ENCODE assay signal across 22 cellular contexts in the genomic region with DNA sequence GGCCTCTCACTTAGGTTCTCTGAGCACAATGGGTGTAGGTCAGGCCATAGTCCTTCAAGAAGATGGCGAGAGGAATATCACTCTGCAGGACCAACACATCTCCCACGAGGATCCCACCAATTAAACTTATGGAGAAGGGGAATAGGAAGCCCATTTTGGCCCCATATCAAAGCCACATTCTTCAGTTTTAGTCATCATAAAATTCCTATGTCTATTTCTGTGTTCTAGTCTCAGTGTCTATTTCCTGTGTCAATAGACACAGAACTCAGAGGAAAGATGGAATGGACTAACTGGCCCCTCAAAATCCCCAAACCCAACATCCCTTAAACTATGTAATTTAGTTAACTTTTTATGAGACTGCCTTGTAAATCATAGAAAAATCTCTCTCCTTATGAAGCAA.
DNase-seq lines count a peak whose midpoint lies in the region; ATAC-seq and TF ChIP-seq lines count a peak whose summit lies in the region.
"Had no signal": no experiment of that assay in that cellular context is flagged by ENCODE, and none has a peak within 500 bp of the region (broad histone marks: within the 10 kb centered on the region; RNA-seq: fewer than 3 reads in every experiment).

No MANE protein-coding gene starts in this region.

- DNase-seq in AG20443 (ENCODE audit: low spot score) (peak; percentile 15), HS-5 (ENCODE audit: low read depth) (peak; percentile 10), cerebellar cortex (ENCODE audit: low spot score) (peak; percentile 74), mesenchymal stem cell (peak; percentile 28), ecto neural progenitor cell (ENCODE audit: low spot score) (no peak), NCI-H526 treated with DMSO at 0.1 percent for 48 hours (lab: John Stamatoyannopoulos, UW) (no peak)
- no peak for DNase-seq in CD4-positive, alpha-beta T cell
- DNase-seq in activated CD4-positive, alpha-beta T cell treated with anti-CD3 and anti-CD28 coated beads for 4 hours, result no peak
- DNase-seq: activated CD4-positive, alpha-beta T cell treated with anti-CD3 and anti-CD28 coated beads for 36 hours; CD8-positive, alpha-beta memory T cell; DMS53; left colon; NCI-H1092; NCI-H187 treated with DMSO at 0.1 percent for 48 hours; NCI-H774; sigmoid colon had no signal

- H3K4me3 ChIP-seq in mesenchymal stem cell (ENCODE audit: insufficient read depth in 1 of 2, low read depth in 1 of 2, low read length in 2 of 2), result no peak overlapping the region
- H3K4me3 ChIP-seq: ascending aorta, GM23338, sigmoid colon had no signal

- H3K4ac ChIP-seq in mesenchymal stem cell (ENCODE audit: low read depth in 1 of 2, low read length in 2 of 2), result peak overlapping the region; percentile 17

- no peaks in the 10 kb centered on the region for H3K79me1 ChIP-seq in mesenchymal stem cell (replicated peaks; ENCODE audit: low read length, poor library complexity, severe bottlenecking)

- CTCF ChIA-PET in CD4-positive, alpha-beta T cell (lab: Charles Lee), result no interaction called here

- H2AFZ ChIP-seq in mesenchymal stem cell (ENCODE audit: low read depth, low read length), result no peak overlapping the region
- H2AFZ ChIP-seq: GM23338 had no signal

- no peak overlapping the region for H4K91ac ChIP-seq in mesenchymal stem cell (ENCODE audit: low read length)

- H3K4me1 Mint-ChIP-seq in CD4-positive, alpha-beta T cell (ENCODE audit: low read depth), result no peaks in the 10 kb centered on the region
- H3K4me1 Mint-ChIP-seq: activated CD4-positive, alpha-beta T cell treated with anti-CD3 and anti-CD28 coated beads for 36 hours; CD8-positive, alpha-beta memory T cell; nephron had no signal

- H3K9ac ChIP-seq in mesenchymal stem cell (ENCODE audit: low read length), result no peak overlapping the region

- no peak overlapping the region for H3K23ac ChIP-seq in mesenchymal stem cell (ENCODE audit: low read length in 2 of 2)

- H2BK120ac ChIP-seq in mesenchymal stem cell (ENCODE audit: low read depth, low read length), result no peak overlapping the region

- no peaks in the 10 kb centered on the region for H3K9me3 Mint-ChIP-seq in CD4-positive, alpha-beta T cell
- H3K9me3 Mint-ChIP-seq: GM23338, mesothelial cell of epicardium, nephron had no signal

- no peak overlapping the region for H2BK15ac ChIP-seq in mesenchymal stem cell (ENCODE audit: low read depth, poor library complexity, severe bottlenecking)

- no peak overlapping the region for H2BK5ac ChIP-seq in mesenchymal stem cell (ENCODE audit: low read depth, low read length, poor library complexity, severe bottlenecking)

- POLR2A ChIA-PET in CD4-positive, alpha-beta T cell (lab: Charles Lee), result no interaction called here

- peak overlapping the region; percentile 63 to 73 for H3K18ac ChIP-seq in mesenchymal stem cell (ENCODE audit: low read depth in 1 of 2, low read length in 2 of 2)

- no peak for ATAC-seq in CD4-positive, alpha-beta T cell (ENCODE audit: poor library complexity)
- ATAC-seq: activated CD4-positive, alpha-beta T cell treated with anti-CD3 and anti-CD28 coated beads for 36 hours; GM23338; HepG2; left colon had no signal

- no peak overlapping the region for H3K4me2 ChIP-seq in mesenchymal stem cell (ENCODE audit: low read length, poor library complexity, severe bottlenecking)
- H3K4me2 ChIP-seq: GM23338 had no signal

- H3K4me1 ChIP-seq in mesenchymal stem cell (ENCODE audit: control insufficient read depth, insufficient read depth, low read depth, low read length), result no peaks in the 10 kb centered on the region
- H3K4me1 ChIP-seq: ascending aorta, sigmoid colon had no signal

- H3K14ac ChIP-seq in mesenchymal stem cell (ENCODE audit: low read length in 2 of 2), result no peak overlapping the region

- H2BK12ac ChIP-seq in mesenchymal stem cell (ENCODE audit: low read length in 2 of 2), result peak overlapping the region in 1 of 2 experiments; percentile 10

- WGBS in mesenchymal stem cell, result 42% methylated on average over 2 of the region's 2 CpGs

- no peak overlapping the region for H3K4me3 Mint-ChIP-seq in CD4-positive, alpha-beta T cell
- H3K4me3 Mint-ChIP-seq: activated CD4-positive, alpha-beta T cell treated with anti-CD3 and anti-CD28 coated beads for 36 hours; activated naive CD8-positive, alpha-beta T cell; CD8-positive, alpha-beta memory T cell; GM23338; mesothelial cell of epicardium; nephron had no signal

- H3K27me3 ChIP-seq in mesenchymal stem cell (ENCODE audit: control insufficient read depth in 1 of 2, insufficient read depth in 1 of 2, low read length in 2 of 2), result no peaks in the 10 kb centered on the region
- peaks cover 5% of the 10 kb centered on the region for H3K27me3 ChIP-seq in CD4-positive, alpha-beta T cell (ENCODE audit: control insufficient read depth, insufficient read depth, low read length)
- H3K27me3 ChIP-seq: ascending aorta, sigmoid colon had no signal

- H3K36me3 Mint-ChIP-seq in CD4-positive, alpha-beta T cell (ENCODE audit: low read depth), result no peaks in the 10 kb centered on the region
- H3K36me3 Mint-ChIP-seq: activated naive CD8-positive, alpha-beta T cell; CD8-positive, alpha-beta memory T cell; mesothelial cell of epicardium had no signal

- H3K27ac Mint-ChIP-seq in CD4-positive, alpha-beta T cell, result no peak overlapping the region
- H3K27ac Mint-ChIP-seq: activated CD4-positive, alpha-beta T cell treated with anti-CD3 and anti-CD28 coated beads for 36 hours; activated naive CD8-positive, alpha-beta T cell; CD8-positive, alpha-beta memory T cell; GM23338; mesothelial cell of epicardium; nephron had no signal

- peaks cover 7% of the 10 kb centered on the region for H3K27me3 Mint-ChIP-seq in CD4-positive, alpha-beta T cell

- no peak for TF ChIP-seq CTCF in CD4-positive, alpha-beta T cell (IDR thresholded peaks at IDR 0.05)

- intact Hi-C loops in CD4-positive, alpha-beta T cell (cut with DNase I, micrococcal nuclease), result no loop called here

- no peaks in the 10 kb centered on the region for H3K36me3 ChIP-seq in mesenchymal stem cell (ENCODE audit: control insufficient read depth in 1 of 2, insufficient read depth in 2 of 2, low read depth in 1 of 2, low read length in 2 of 2)
- H3K36me3 ChIP-seq: ascending aorta, sigmoid colon had no signal

- H2AK5ac ChIP-seq in mesenchymal stem cell (ENCODE audit: low read length, severe bottlenecking), result no peak overlapping the region

- H3K9me3 ChIP-seq in mesenchymal stem cell (ENCODE audit: control insufficient read depth, low read length), result no peaks in the 10 kb centered on the region
- H3K9me3 ChIP-seq in CD4-positive, alpha-beta T cell (ENCODE audit: control insufficient read depth, low read length), result no peaks in the 10 kb centered on the region
- H3K9me3 ChIP-seq: ascending aorta, sigmoid colon had no signal

- no peak overlapping the region for H3K27ac ChIP-seq in mesenchymal stem cell (ENCODE audit: low read length, poor library complexity, severe bottlenecking)
- no peak overlapping the region for H3K27ac ChIP-seq in CD4-positive, alpha-beta T cell (ENCODE audit: low read depth, low read length)
- H3K27ac ChIP-seq: ascending aorta, sigmoid colon had no signal

- no peak overlapping the region for H4K8ac ChIP-seq in mesenchymal stem cell (ENCODE audit: low read length)

Comparison
In these comparisons a context has a peak if more than half of its experiments do, and no peak if none do; other contexts are left out.
1. DNase-seq: peak in AG20443 (single experiment), HS-5 (single experiment), cerebellar cortex (single experiment) and mesenchymal stem cell (single experiment); none in CD4-positive, alpha-beta T cell (0 of 10), ecto neural progenitor cell (single experiment), activated CD4-positive, alpha-beta T cell treated with anti-CD3 and anti-CD28 coated beads for 4 hours (0 of 2) and NCI-H526 treated with DMSO at 0.1 percent for 48 hours (single experiment).